20 cellular contexts compared by ENCODE assay signal in the genomic region with DNA sequence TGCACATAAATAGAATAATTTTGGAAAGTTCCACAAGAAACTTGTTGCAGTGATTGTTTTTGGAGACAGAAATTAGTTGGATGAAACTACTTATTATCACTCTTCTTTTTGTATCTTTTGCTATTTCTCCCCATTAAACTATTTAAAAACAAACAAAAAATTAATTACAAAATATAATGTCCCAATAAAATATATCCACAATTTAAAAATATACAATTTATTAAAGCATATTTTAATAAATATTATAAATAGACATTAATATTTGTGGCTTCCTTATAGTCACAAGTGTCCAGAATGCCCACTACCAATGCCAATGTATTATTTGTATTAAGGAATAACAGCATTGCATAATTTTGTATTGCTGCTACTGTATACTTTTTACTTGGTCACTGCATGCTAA. TPM values are rescaled to one million over a fixed set of nuclear protein-coding genes. Genes with fewer than 3 reads are reported as not detected.
DNase-seq lines count a peak whose midpoint lies in the region; ATAC-seq and FAIRE-seq lines count a peak whose summit lies in the region.
"Had no signal": no experiment of that assay in that cellular context is flagged by ENCODE, and none has a peak within 500 bp of the region (broad histone marks: within the 10 kb centered on the region; RNA-seq: fewer than 3 reads in every experiment).

No MANE protein-coding gene starts in this region.

- H3K4me3 ChIP-seq in small intestine (ENCODE audit: low read depth in 1 of 2, low read length in 2 of 2) = no peak overlapping the region
- H3K4me3 ChIP-seq: BLaER1, GM23338 had no signal

- no peaks in the 10 kb centered on the region for H3K4me1 Mint-ChIP-seq in stimulated activated naive CD8-positive, alpha-beta T cell treated with anti-CD3 and anti-CD28 coated beads, Interleukin-15, amount 100 ng/mL, for 72 hours
- H3K4me1 Mint-ChIP-seq: B cell; CD4-positive, CD25-positive, alpha-beta regulatory T cell; GM23338; H9 had no signal

- H3K27ac Mint-ChIP-seq in stimulated activated naive CD8-positive, alpha-beta T cell treated with anti-CD3 and anti-CD28 coated beads, Interleukin-15, amount 100 ng/mL, for 72 hours = no peak overlapping the region
- H3K27ac Mint-ChIP-seq: B cell; CD4-positive, CD25-positive, alpha-beta regulatory T cell; CD8-positive, alpha-beta T cell; GM23338; H9 had no signal

- no peak overlapping the region for H3K4me3 Mint-ChIP-seq in stimulated activated naive CD8-positive, alpha-beta T cell treated with anti-CD3 and anti-CD28 coated beads, Interleukin-15, amount 100 ng/mL, for 72 hours
- H3K4me3 Mint-ChIP-seq: B cell; CD4-positive, CD25-positive, alpha-beta regulatory T cell; CD8-positive, alpha-beta T cell; GM23338; H9 had no signal

- peaks cover 0 to 3% of the 10 kb centered on the region in 2 donors for H3K9me3 Mint-ChIP-seq in stimulated activated naive CD8-positive, alpha-beta T cell treated with anti-CD3 and anti-CD28 coated beads, Interleukin-15, amount 100 ng/mL, for 72 hours
- H3K9me3 Mint-ChIP-seq: CD8-positive, alpha-beta T cell; GM23338 had no signal

- no peaks in the 10 kb centered on the region for H3K27me3 ChIP-seq in small intestine (ENCODE audit: control insufficient read depth in 2 of 2, insufficient read depth in 2 of 2, low read length in 2 of 2)
- H3K27me3 ChIP-seq: BLaER1 had no signal

- H3K27ac ChIP-seq in small intestine (ENCODE audit: low read depth in 1 of 2, low read length in 1 of 2) = no peak overlapping the region
- H3K27ac ChIP-seq: BLaER1, C4-2B had no signal

- no peaks in the 10 kb centered on the region for H3K36me3 ChIP-seq in small intestine (ENCODE audit: control insufficient read depth in 2 of 2, insufficient read depth in 2 of 2, low read length in 2 of 2)

- DNase-seq in small intestine = no peak
- no peak for DNase-seq in T-helper 1 cell
- DNase-seq in NCI-H2081 (lab: John Stamatoyannopoulos, UW) = no peak
- no peak for DNase-seq in stimulated activated naive CD8-positive, alpha-beta T cell treated with anti-CD3 and anti-CD28 coated beads, Interleukin-15, amount 100 ng/mL, for 72 hours
- DNase-seq: Caco-2; CD4-positive, CD25-positive, alpha-beta regulatory T cell; CD8-positive, alpha-beta T cell; DMS153; DND-41; GF-D8; H9 had no signal

- no peak for ATAC-seq in stimulated activated naive CD8-positive, alpha-beta T cell treated with anti-CD3 and anti-CD28 coated beads, Interleukin-15, amount 100 ng/mL, for 72 hours
- ATAC-seq: CD8-positive, alpha-beta T cell; GM23338; HCT116 had no signal

- no peaks in the 10 kb centered on the region for H3K9me3 ChIP-seq in small intestine (ENCODE audit: control insufficient read depth, low read depth)
- H3K9me3 ChIP-seq: Caco-2 had no signal

- H3K27me3 Mint-ChIP-seq in stimulated activated naive CD8-positive, alpha-beta T cell treated with anti-CD3 and anti-CD28 coated beads, Interleukin-15, amount 100 ng/mL, for 72 hours = no peaks in the 10 kb centered on the region
- H3K27me3 Mint-ChIP-seq: B cell; CD4-positive, CD25-positive, alpha-beta regulatory T cell had no signal

- no peaks in the 10 kb centered on the region for H3K4me1 ChIP-seq in small intestine (ENCODE audit: control insufficient read depth in 2 of 2, insufficient read depth in 1 of 2, low read depth in 1 of 2, low read length in 1 of 2)
- H3K4me1 ChIP-seq: BLaER1, Caco-2 had no signal

- FAIRE-seq in TTC549 (lab: Jason Lieb, UNC) (peak; percentile 65), endometrium (lab: Jason Lieb, UNC) (peak; percentile 84), small intestine (lab: Jason Lieb, UNC) (peak; percentile 57)
- FAIRE-seq: GM12891, GM18507 had no signal

RNA-seq across cellular contexts. Expression of gene GCH1, which starts 52.5 kb away (rescaled TPM):
- 10 to 100 TPM; 15.0 to 47.4 (median 45.7) TPM for polyA plus RNA-seq in small intestine
